In genomic region chr7:137213744-137214143, GRCh38 we compare ENCODE assay signal across 32 cellular contexts.
"Had no signal": no experiment of that assay in that cellular context is flagged by ENCODE, and none has a peak within 500 bp of the region (broad histone marks: within the 10 kb centered on the region; RNA-seq: fewer than 3 reads in every experiment).

No MANE protein-coding gene starts in this region.

- H3K27me3 Mint-ChIP-seq: activated CD4-positive, alpha-beta memory T cell treated with anti-CD3 and anti-CD28 coated beads for 36 hours; activated CD4-positive, alpha-beta T cell treated with anti-CD3 and anti-CD28 coated beads for 36 hours; activated CD4-positive, alpha-beta T cell treated with anti-CD3 and anti-CD28 coated beads, Interleukin-2, amount 10 ng/mL, durations not matched to agents 24 days and 14 days; activated CD8-positive, alpha-beta memory T cell treated with anti-CD3 and anti-CD28 coated beads, Interleukin-2, amount 10 ng/mL, durations not matched to agents 7 days and 5 days; activated naive CD4-positive, alpha-beta T cell treated with anti-CD3 and anti-CD28 coated beads, Interleukin-2, amount 50 U/mL, for 24 hours; activated naive CD8-positive, alpha-beta T cell treated with anti-CD3 and anti-CD28 coated beads, Interleukin-2, amount 10 ng/mL, durations not matched to agents 7 days and 5 days; dendritic cell treated with granulocyte-macrophage colony-stimulating factor and Interleukin-4, amounts not matched to agents 40 ng/mL and 50 ng/mL, for 4 days had no signal

- DNase-seq: activated CD4-positive, alpha-beta memory T cell treated with anti-CD3 and anti-CD28 coated beads for 36 hours; activated CD4-positive, alpha-beta T cell treated with anti-CD3 and anti-CD28 coated beads for 36 hours; activated CD4-positive, alpha-beta T cell treated with anti-CD3 and anti-CD28 coated beads, Interleukin-2, amount 10 ng/mL, durations not matched to agents 24 days and 14 days; activated CD4-positive, CD25-positive, alpha-beta regulatory T cell; activated CD4-positive, CD25-positive, alpha-beta regulatory T cell treated with anti-CD3 and anti-CD28 coated beads, Interleukin-2, amount 50 U/mL, for 72 hours; activated CD8-positive, alpha-beta memory T cell treated with anti-CD3 and anti-CD28 coated beads, Interleukin-2, amount 10 ng/mL, durations not matched to agents 7 days and 5 days; activated CD8-positive, alpha-beta memory T cell treated with anti-CD3 and anti-CD28 coated beads, Interleukin-2, amount 50 U/mL, for 4 hours; activated CD8-positive, alpha-beta T cell treated with anti-CD3 and anti-CD28 coated beads, Interleukin-2, amount 10 ng/mL, durations not matched to agents 7 days and 5 days; activated effector memory CD4-positive, alpha-beta T cell treated with anti-CD3 and anti-CD28 coated beads, Interleukin-2, amount 50 U/mL, for 16 hours; activated naive CD4-positive, alpha-beta T cell treated with anti-CD3 and anti-CD28 coated beads for 36 hours; activated naive CD8-positive, alpha-beta T cell treated with anti-CD3 and anti-CD28 coated beads, Interleukin-2, amount 10 ng/mL, durations not matched to agents 7 days and 5 days; activated T-cell treated with anti-CD3 and anti-CD28 coated beads, Interleukin-2, amount 50 U/mL, for 1 hour; activated T-cell treated with anti-CD3 and anti-CD28 coated beads, Interleukin-2, amount 50 U/mL, for 48 hours; central memory CD4-positive, alpha-beta T cell; cerebellar nuclear complex; dorsolateral prefrontal cortex; effector memory CD4-positive, alpha-beta T cell; endodermal cell; erythroblast; esophagus squamous epithelium; foreskin melanocyte; head of caudate nucleus; T-helper 2 cell had no signal

- H3K27ac ChIP-seq: ascending aorta, breast epithelium, cardiac muscle cell, coronary artery, dorsolateral prefrontal cortex, esophagus squamous epithelium had no signal

- H3K9me3 ChIP-seq: ascending aorta, breast epithelium, esophagus squamous epithelium had no signal

- H3K4me3 ChIP-seq: ascending aorta, breast epithelium, cardiac muscle cell, coronary artery, dorsolateral prefrontal cortex, esophagus squamous epithelium had no signal

- H3K36me3 Mint-ChIP-seq: activated CD4-positive, alpha-beta memory T cell treated with anti-CD3 and anti-CD28 coated beads for 36 hours; activated CD8-positive, alpha-beta memory T cell treated with anti-CD3 and anti-CD28 coated beads, Interleukin-2, amount 10 ng/mL, durations not matched to agents 7 days and 5 days; activated naive CD4-positive, alpha-beta T cell treated with anti-CD3 and anti-CD28 coated beads, Interleukin-2, amount 50 U/mL, for 24 hours; activated naive CD8-positive, alpha-beta T cell treated with anti-CD3 and anti-CD28 coated beads, Interleukin-2, amount 10 ng/mL, durations not matched to agents 7 days and 5 days; brain had no signal

- H3K4me3 Mint-ChIP-seq: activated CD4-positive, alpha-beta memory T cell treated with anti-CD3 and anti-CD28 coated beads for 36 hours; activated CD4-positive, alpha-beta T cell treated with anti-CD3 and anti-CD28 coated beads for 36 hours; activated CD4-positive, alpha-beta T cell treated with anti-CD3 and anti-CD28 coated beads, Interleukin-2, amount 10 ng/mL, durations not matched to agents 24 days and 14 days; activated CD8-positive, alpha-beta memory T cell treated with anti-CD3 and anti-CD28 coated beads, Interleukin-2, amount 10 ng/mL, durations not matched to agents 7 days and 5 days; activated CD8-positive, alpha-beta T cell treated with anti-CD3 and anti-CD28 coated beads, Interleukin-2, amount 10 ng/mL, durations not matched to agents 7 days and 5 days; activated naive CD4-positive, alpha-beta T cell treated with anti-CD3 and anti-CD28 coated beads for 36 hours; activated naive CD4-positive, alpha-beta T cell treated with anti-CD3 and anti-CD28 coated beads, Interleukin-2, amount 50 U/mL, for 24 hours; activated naive CD8-positive, alpha-beta T cell treated with anti-CD3 and anti-CD28 coated beads, Interleukin-2, amount 10 ng/mL, durations not matched to agents 7 days and 5 days; activated T-helper 1 cell treated with anti-CD3 and anti-CD28 coated beads, Interleukin-12 subunit alpha, Interleukin-12 subunit beta, Interleukin-2, Interleukin-4 antibody, amounts not matched to agents 30 ng/mL and 10 ng/mL and 1 ng/mL, durations not matched to agents 14 hours and 24 hours and 36 hours; brain; dendritic cell treated with granulocyte-macrophage colony-stimulating factor and Interleukin-4, amounts not matched to agents 40 ng/mL and 50 ng/mL, for 4 days; endodermal cell had no signal

- ATAC-seq: activated CD4-positive, alpha-beta T cell treated with anti-CD3 and anti-CD28 coated beads for 36 hours; activated CD8-positive, alpha-beta memory T cell treated with anti-CD3 and anti-CD28 coated beads, Interleukin-2, amount 10 ng/mL, durations not matched to agents 7 days and 5 days; activated CD8-positive, alpha-beta T cell treated with anti-CD3 and anti-CD28 coated beads, Interleukin-2, amount 10 ng/mL, durations not matched to agents 7 days and 5 days had no signal

- H3K9me3 Mint-ChIP-seq: endodermal cell had no signal

- H3K27ac Mint-ChIP-seq: activated CD4-positive, alpha-beta memory T cell treated with anti-CD3 and anti-CD28 coated beads for 36 hours; activated CD4-positive, alpha-beta T cell treated with anti-CD3 and anti-CD28 coated beads for 36 hours; activated CD4-positive, alpha-beta T cell treated with anti-CD3 and anti-CD28 coated beads, Interleukin-2, amount 10 ng/mL, durations not matched to agents 24 days and 14 days; activated CD8-positive, alpha-beta memory T cell treated with anti-CD3 and anti-CD28 coated beads, Interleukin-2, amount 10 ng/mL, durations not matched to agents 7 days and 5 days; activated CD8-positive, alpha-beta T cell treated with anti-CD3 and anti-CD28 coated beads, Interleukin-2, amount 10 ng/mL, durations not matched to agents 7 days and 5 days; activated naive CD4-positive, alpha-beta T cell treated with anti-CD3 and anti-CD28 coated beads for 36 hours; activated naive CD4-positive, alpha-beta T cell treated with anti-CD3 and anti-CD28 coated beads, Interleukin-2, amount 50 U/mL, for 24 hours; activated naive CD8-positive, alpha-beta T cell treated with anti-CD3 and anti-CD28 coated beads, Interleukin-2, amount 10 ng/mL, durations not matched to agents 7 days and 5 days; activated T-helper 1 cell treated with anti-CD3 and anti-CD28 coated beads, Interleukin-12 subunit alpha, Interleukin-12 subunit beta, Interleukin-2, Interleukin-4 antibody, amounts not matched to agents 30 ng/mL and 10 ng/mL and 1 ng/mL, durations not matched to agents 14 hours and 24 hours and 36 hours; activated T-helper 2 cell treated with anti-CD3 and anti-CD28 coated beads, Interferon-gamma antibody, Interleukin-2, Interleukin-4, amounts not matched to agents 10 μg/mL and 5 μg/mL and 100 μg/mL, durations not matched to agents 14 hours and 24 hours and 36 hours; brain; dendritic cell treated with granulocyte-macrophage colony-stimulating factor and Interleukin-4, amounts not matched to agents 40 ng/mL and 50 ng/mL, for 4 days; endodermal cell had no signal

- H3K4me1 Mint-ChIP-seq: activated CD4-positive, alpha-beta T cell treated with anti-CD3 and anti-CD28 coated beads for 36 hours; activated CD4-positive, alpha-beta T cell treated with anti-CD3 and anti-CD28 coated beads, Interleukin-2, amount 10 ng/mL, durations not matched to agents 24 days and 14 days; activated CD8-positive, alpha-beta memory T cell treated with anti-CD3 and anti-CD28 coated beads, Interleukin-2, amount 10 ng/mL, durations not matched to agents 7 days and 5 days; activated naive CD4-positive, alpha-beta T cell treated with anti-CD3 and anti-CD28 coated beads, Interleukin-2, amount 50 U/mL, for 24 hours; activated naive CD8-positive, alpha-beta T cell treated with anti-CD3 and anti-CD28 coated beads, Interleukin-2, amount 10 ng/mL, durations not matched to agents 7 days and 5 days; endodermal cell had no signal

- H3K4me1 ChIP-seq: ascending aorta, breast epithelium had no signal

- H3K36me3 ChIP-seq: ascending aorta, breast epithelium, cardiac muscle cell, esophagus squamous epithelium had no signal

- H3K27me3 ChIP-seq: ascending aorta, breast epithelium, cardiac muscle cell, dorsolateral prefrontal cortex, esophagus squamous epithelium had no signal
